ENCODE assay signal across 8 cellular contexts in the genomic region with DNA sequence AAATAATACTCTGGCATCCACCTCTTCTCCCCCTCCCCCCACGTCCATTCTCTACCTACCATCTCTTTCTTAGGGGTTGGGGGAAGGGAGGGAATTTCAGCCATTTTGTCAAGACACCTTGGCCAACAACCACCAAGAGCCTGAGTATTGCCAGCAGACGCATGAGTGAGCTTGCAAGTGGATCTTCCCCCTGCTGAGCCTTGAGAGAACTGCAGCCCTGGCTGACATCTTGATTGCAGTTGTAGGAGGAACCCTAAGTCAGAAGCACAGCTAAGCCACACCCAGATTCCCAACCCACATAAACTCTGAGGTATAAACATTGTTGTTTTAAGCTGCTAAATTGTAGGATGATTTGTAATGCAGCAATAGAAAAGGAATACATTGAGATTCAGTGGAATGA.
A peak's percentile ranks its signal among the peaks of the same experiment; 100 is the strongest.
DNase-seq lines count a peak whose midpoint lies in the region; ATAC-seq and TF ChIP-seq lines count a peak whose summit lies in the region.

No MANE protein-coding gene starts in this region.

- peak; percentile 46 for DNase-seq in DMS53 (lab: John Stamatoyannopoulos, UW)
- no peak for DNase-seq in DMS53 treated with DMSO at 0.1 percent for 48 hours (lab: John Stamatoyannopoulos, UW; ENCODE audit: unreplicated experiment)
- DNase-seq in HFF-Myc (ENCODE audit: extremely low read depth, low read depth), result peak; percentile 22
- DNase-seq in NCI-H69 (lab: John Stamatoyannopoulos, UW), result peak; percentile 7
- peak in 1 of 2 donors; percentile 10 for DNase-seq in left colon
- DNase-seq in T1000 (lab: John Stamatoyannopoulos, UW), result no peak
- DNase-seq in GM19238 (ENCODE audit: insufficient read length, low spot score), result no peak

- peak; percentile 43 for TF ChIP-seq CTCF in HFF-Myc (IDR thresholded peaks at IDR 0.05; ENCODE audit: low read depth, low read length, missing control alignments)

- intact Hi-C loops in left colon (cut with DNase I, micrococcal nuclease), result no loop called here

- no peak overlapping the region for H3K4me3 ChIP-seq in HFF-Myc (replicated peaks; ENCODE audit: low read depth, low read length)

- ATAC-seq in left colon, result peak; percentile 59
- no peak for ATAC-seq in HG03108 (IDR thresholded peaks at IDR 0.05; ENCODE audit: unreplicated experiment)

Comparison
In these comparisons a context has a peak if more than half of its experiments do, and no peak if none do; other contexts are left out.
1. DNase-seq: peak in DMS53 (single experiment), HFF-Myc (single experiment) and NCI-H69 (single experiment); none in DMS53 treated with DMSO at 0.1 percent for 48 hours (single experiment), T1000 (single experiment) and GM19238 (single experiment).